Comparison of ENCODE assay signal across 12 cellular contexts in genomic region chr7:107998150-107998549, GRCh38. TPM values are rescaled to one million over a fixed set of nuclear protein-coding genes. Genes with fewer than 3 reads are reported as not detected.
DNase-seq lines count a peak whose midpoint lies in the region; ATAC-seq, FAIRE-seq and TF ChIP-seq lines count a peak whose summit lies in the region.
"Had no signal": no experiment of that assay in that cellular context is flagged by ENCODE, and none has a peak within 500 bp of the region (broad histone marks: within the 10 kb centered on the region; RNA-seq: fewer than 3 reads in every experiment).

No MANE protein-coding gene starts in this region.

- no peak overlapping the region for H3K4me2 ChIP-seq in K562 (ENCODE audit: insufficient read depth, low read length)
- peak overlapping the region; percentile 68 for H3K4me2 ChIP-seq in keratinocyte (ENCODE audit: control insufficient read depth, extremely low read depth, insufficient read depth, low read depth, low read length)

- peak in 1 of 2 experiments; percentile 14; a peak in 1 of 4 replicates for TF ChIP-seq RAD21 in K562 (CRISPR knock-in tag; conservative IDR thresholded peaks at IDR 0.05 in 1 of 2, IDR thresholded peaks at IDR 0.05 in 1 of 2)

- H3K27ac ChIP-seq in left ventricle myocardium inferior (replicated peaks) (peak overlapping the region; percentile 87), heart right ventricle (peak overlapping the region in 5 of 10 donors; percentile 2 to 93 (median 89)), K562 (ENCODE audit: extremely low read depth, low read depth, low read length) (no peak overlapping the region), keratinocyte (ENCODE audit: control insufficient read depth, insufficient read depth, low read length) (no peak overlapping the region)

- H3K4me1 ChIP-seq in left ventricle myocardium inferior (peaks cover 100% of the 10 kb centered on the region), heart right ventricle (peaks cover 10 to 87% (median 68%) of the 10 kb centered on the region in 9 donors), K562 (replicated peaks in 1 of 2; ENCODE audit: control insufficient read depth in 2 of 2, insufficient read depth in 2 of 2, low read length in 2 of 2) (peaks cover 21 to 37% of the 10 kb centered on the region in 2 experiments), keratinocyte (ENCODE audit: control insufficient read depth, extremely low read depth, insufficient read depth, low read length) (peaks cover 61% of the 10 kb centered on the region)

- 84 to 85% methylated on average over 2 of the region's 2 CpGs for WGBS in heart right ventricle, 2 donors
- 2% methylated on average over 2 of the region's 2 CpGs for WGBS in K562 (ENCODE audit: insufficient coverage, low coverage, missing lambda C conversion rate)

- no peak overlapping the region for H2AFZ ChIP-seq in K562 (ENCODE audit: low read depth, low read length)
- no peak overlapping the region for H2AFZ ChIP-seq in keratinocyte (ENCODE audit: control insufficient read depth, low read length)

- peak; percentile 68 for TF ChIP-seq EP300 in K562 (IDR thresholded peaks at IDR 0.05; ENCODE audit: low read length)

- intact Hi-C loops in left ventricle myocardium inferior (cut with micrococcal nuclease) = no loop called here
- intact Hi-C loops in heart right ventricle (cut with DNase I) = no loop called here
- intact Hi-C loops in K562 (cut with micrococcal nuclease) = no loop called here

- H3K4me3 ChIP-seq in left ventricle myocardium inferior = peak overlapping the region; percentile 81
- H3K4me3 ChIP-seq in heart right ventricle = peak overlapping the region in 1 of 10 donors; percentile 86
- no peak overlapping the region for H3K4me3 ChIP-seq in K562
- H3K4me3 ChIP-seq in keratinocyte (ENCODE audit: control insufficient read depth in 2 of 3, extremely low read depth in 1 of 3, insufficient read depth in 2 of 3, low read depth in 1 of 3, low read length in 3 of 3) = peak overlapping the region in 2 of 3 experiments; percentile 21 to 24

- POLR2A ChIA-PET in K562 (lab: Yijun Ruan, JAX) = interaction anchor here (0.7 to 1.3 kb wide), 3 partner anchors 14 to 21 kb away, joined by 3 read pairs; no protein-coding TSS in a partner anchor

- H3K79me2 ChIP-seq in K562 (ENCODE audit: control insufficient read depth, insufficient read depth, low read length) (no peaks in the 10 kb centered on the region), keratinocyte (ENCODE audit: control insufficient read depth, insufficient read depth, low read length) (peaks cover 10% of the 10 kb centered on the region)

- TF ChIP-seq CTCF in left ventricle myocardium inferior (IDR thresholded peaks at IDR 0.05; ENCODE audit: borderline replicate concordance) (no peak), heart right ventricle (IDR thresholded peaks at IDR 0.05) (no peak), K562 (IDR thresholded peaks at IDR 0.05 in 2 of 3, conservative IDR thresholded peaks at IDR 0.05 in 1 of 3; ENCODE audit: insufficient read depth in 2 of 3, low read depth in 1 of 3, low read length in 3 of 3) (no peak), keratinocyte (optimal IDR thresholded peaks at IDR 0.05 in 1 of 3, IDR thresholded peaks at IDR 0.05 in 1 of 3, conservative IDR thresholded peaks at IDR 0.05 in 1 of 3; ENCODE audit: extremely low read depth in 1 of 3, insufficient read depth in 2 of 3, low read length in 3 of 3) (no peak)

- BruUV-seq in K562 (replicated peaks; lab: Mats Ljungman, UMichigan) = no TSS peak

- no peak for TF ChIP-seq POLR2A in K562 (conservative IDR thresholded peaks at IDR 0.05)

- H3K9me3 ChIP-seq in left ventricle myocardium inferior (replicated peaks) (no peaks in the 10 kb centered on the region), heart right ventricle (no peaks in the 10 kb centered on the region), K562 (replicated peaks; ENCODE audit: control insufficient read depth, insufficient read depth, low read depth, low read length) (no peaks in the 10 kb centered on the region; the same call in 1 of the 2 replicates), keratinocyte (ENCODE audit: control insufficient read depth, low read depth, low read length) (no peaks in the 10 kb centered on the region)

- no peaks in the 10 kb centered on the region for H4K20me1 ChIP-seq in K562 (replicated peaks; ENCODE audit: control insufficient read depth, insufficient read depth, low read length)
- H4K20me1 ChIP-seq in keratinocyte (ENCODE audit: control insufficient read depth, extremely low read depth, insufficient read depth, low read length) = no peaks in the 10 kb centered on the region

- dilution Hi-C loops in keratinocyte (cut with MboI; ENCODE audit: extremely low pct_ligation_motif_present, low sequenced_read_pairs) = no loop called here

- H3K36me3 ChIP-seq in left ventricle myocardium inferior = peaks cover 32% of the 10 kb centered on the region
- H3K36me3 ChIP-seq in heart right ventricle = peaks cover 0 to 46% (median 1%) of the 10 kb centered on the region in 9 donors
- peaks cover 4% of the 10 kb centered on the region; the same call in 1 of the 3 replicates for H3K36me3 ChIP-seq in K562 (ENCODE audit: control insufficient read depth, insufficient read depth, low read length)
- peaks cover 8 to 16% of the 10 kb centered on the region in 2 experiments for H3K36me3 ChIP-seq in keratinocyte (ENCODE audit: control insufficient read depth in 2 of 2, extremely low read depth in 1 of 2, insufficient read depth in 2 of 2, low read length in 2 of 2)

- H3K9me1 ChIP-seq in K562 (ENCODE audit: control insufficient read depth, insufficient read depth, low read length) (no peaks in the 10 kb centered on the region), keratinocyte (ENCODE audit: control insufficient read depth, extremely low read depth, insufficient read depth, low read length) (no peaks in the 10 kb centered on the region)

- CTCF ChIA-PET in K562 (lab: Yijun Ruan, JAX; ENCODE audit: low intra/inter-chr PET ratio) = no interaction called here

- DNase-seq in left ventricle myocardium inferior = no peak
- no peak for DNase-seq in heart right ventricle
- peak in 3 of 4 experiments; percentile 42 to 50 (median 43) for DNase-seq in K562 (ENCODE audit: extremely low read depth in 1 of 4, low spot score in 3 of 4)
- DNase-seq in keratinocyte (ENCODE audit: low read depth, low spot score) = no peak
- no peak for DNase-seq in left lobe of liver (ENCODE audit: low spot score)
- DNase-seq in activated CD4-positive, alpha-beta T cell treated with anti-CD3 and anti-CD28 coated beads, Interleukin-2, amount 50 U/mL, for 4 hours = no peak
- DNase-seq: activated naive CD8-positive, alpha-beta T cell treated with anti-CD3 and anti-CD28 coated beads for 36 hours; Karpas-422; left ventricle myocardium superior; RPMI8226 had no signal

- in situ Hi-C loops in K562 (cut with MboI) = no loop called here

- FAIRE-seq in K562 (lab: Jason Lieb, UNC) (no peak), keratinocyte (lab: Jason Lieb, UNC) (no peak)

- ATAC-seq in heart right ventricle (no peak), K562 (peak; percentile 54), left lobe of liver (no peak), GM21367 (IDR thresholded peaks at IDR 0.05; ENCODE audit: unreplicated experiment) (no peak), HG03095 (IDR thresholded peaks at IDR 0.05; ENCODE audit: unreplicated experiment) (no peak)
- ATAC-seq: left ventricle myocardium superior had no signal

- peaks cover 5% of the 10 kb centered on the region for H3K27me3 ChIP-seq in left ventricle myocardium inferior (ENCODE audit: low read depth)
- peaks cover 0 to 34% (median 0%) of the 10 kb centered on the region in 7 donors for H3K27me3 ChIP-seq in heart right ventricle
- H3K27me3 ChIP-seq in K562 (ENCODE audit: control insufficient read depth in 2 of 2, insufficient read depth in 2 of 2, low read length in 2 of 2) = no peaks in the 10 kb centered on the region
- no peaks in the 10 kb centered on the region for H3K27me3 ChIP-seq in keratinocyte (ENCODE audit: control insufficient read depth, extremely low read depth, insufficient read depth, low read length)

- H3K9ac ChIP-seq in K562 (ENCODE audit: insufficient read depth in 1 of 2, low read depth in 2 of 2, low read length in 2 of 2) (no peak overlapping the region), keratinocyte (ENCODE audit: control insufficient read depth, extremely low read depth, insufficient read depth, low read length) (no peak overlapping the region)

RNA-seq across cellular contexts. Expression of gene LAMB1, which starts 4.8 kb away (rescaled TPM):
- total RNA-seq in left ventricle myocardium inferior (60.0 TPM), heart right ventricle (10 to 100 TPM; 33.3 to 84.8 (median 52.7) TPM), K562 (2014; rRNA removed) (10.2 and 10.5 TPM in 2 replicates), K562 (2014; rRNA removed; fragmentation: Illumina TruSeq; extraction: Trizol) (9.8 and 14.5 TPM in 2 replicates), K562 (2015; rRNA removed; fragmentation: Illumina TruSeq; extraction: Trizol) (17.7 and 18.1 TPM in 2 replicates), K562 (2021) (16.6 and 17.3 TPM in 2 replicates), left lobe of liver (29.1 TPM)
- polyA plus RNA-seq in heart right ventricle (100 to 1,000 TPM in 1 of 2 donors, 10 to 100 TPM in 1; 84.0 to 145 TPM), K562 (2011; rRNA removed) (12.3 and 21.6 TPM in 2 replicates), K562 (2014; fragmentation: Illumina TruSeq; extraction: Trizol) (13.7 and 14.3 TPM in 2 replicates), K562 (2014; fragmentation: Nextera tagmentation; extraction: Ambion mirVana) (10 to 100 TPM in 1 of 2 experiments, 1 to 10 TPM in 1; 6.0 to 11.7 TPM), K562 (2014; rRNA removed) (9.8 and 16.1 TPM in 2 replicates), keratinocyte (74.1 to 97.9 TPM (median 79.8 TPM) in 3 replicates)
- total RNA-seq in K562 (2011; cell fraction: chromatin; rRNA removed; ENCODE audit: low replicate concordance) = 65.8 and 106 TPM in 2 replicates
- 51.9 and 59.0 TPM in 2 replicates for total RNA-seq in K562 (2011; cell fraction: nucleolus; rRNA removed)
- 55.5 and 61.5 TPM in 2 replicates for total RNA-seq in K562 (2011; cell fraction: nucleoplasm; rRNA removed)
- polyA plus RNA-seq in K562 (2011; cell fraction: cytosol; rRNA removed) = 12.5 and 21.5 TPM in 2 replicates
- 58.9 and 88.5 TPM in 2 replicates for polyA plus RNA-seq in K562 (2011; cell fraction: nucleus; rRNA removed)
- 15.6 and 25.8 TPM in 2 replicates for polyA plus RNA-seq in K562 (2012)
- 30.3 and 34.1 TPM in 2 replicates for polyA minus RNA-seq in K562 (2011; rRNA and poly(A)+ RNA removed)
- polyA minus RNA-seq in K562 (2011; cell fraction: cytosol; rRNA and poly(A)+ RNA removed) = 18.7 and 26.3 TPM in 2 replicates
- polyA minus RNA-seq in K562 (2011; cell fraction: nucleus; rRNA and poly(A)+ RNA removed) = 29.2 and 49.0 TPM in 2 replicates
- polyA plus RNA-seq in keratinocyte (2011; ENCODE audit: low read depth) = 117 TPM
- 28.6 and 29.7 TPM in 2 replicates for polyA plus RNA-seq in keratinocyte (2011; cell fraction: cytosol; rRNA removed)
- polyA plus RNA-seq in keratinocyte (2011; cell fraction: nucleus; rRNA removed) = 287 and 320 TPM in 2 replicates
- 26.0 and 98.2 TPM in 2 replicates for polyA plus RNA-seq in keratinocyte (2012; ENCODE audit: low replicate concordance)
- polyA minus RNA-seq in keratinocyte = 210 to 345 TPM (median 248 TPM) in 3 replicates
- 89.2 TPM for polyA minus RNA-seq in keratinocyte (2011; cell fraction: cytosol; rRNA and poly(A)+ RNA removed)
- polyA minus RNA-seq in keratinocyte (2011; cell fraction: nucleus; rRNA and poly(A)+ RNA removed) = 248 and 360 TPM in 2 replicates

Comparison
In these comparisons a context has a peak if more than half of its experiments do, and no peak if none do; other contexts are left out.
1. DNase-seq: peak in K562 (3 of 4); none in left ventricle myocardium inferior (single experiment), heart right ventricle (0 of 2), keratinocyte (single experiment), left lobe of liver (single experiment) and activated CD4-positive, alpha-beta T cell treated with anti-CD3 and anti-CD28 coated beads, Interleukin-2, amount 50 U/mL, for 4 hours (0 of 2).